ENCODE assay signal across 8 cellular contexts in genomic region chr16:19168173-19169080, GRCh38. TPM values are rescaled to one million over a fixed set of nuclear protein-coding genes. Genes with fewer than 3 reads are reported as not detected.
DNase-seq lines count a peak whose midpoint lies in the region; ATAC-seq and TF ChIP-seq lines count a peak whose summit lies in the region.

Gene SYT17 (plus strand): TSS chr16:19168240. CDS start chr16:19168647, 407 bp downstream.

- H3K4me2 ChIP-seq in mammary epithelial cell (ENCODE audit: insufficient read depth, low read depth, low read length): peak within 1 kb of the TSS; percentile 90

- H3K9me3 ChIP-seq in mammary epithelial cell (replicated peaks; ENCODE audit: insufficient read depth, low read length): no peaks in the 10 kb centered on the region
- H3K9me3 ChIP-seq in right lobe of liver: no peaks in the 10 kb centered on the region

- no peaks in the 10 kb centered on the region for H3K79me2 ChIP-seq in mammary epithelial cell (ENCODE audit: insufficient read depth, low read length)

- H3K4me3 ChIP-seq in mammary epithelial cell (replicated peaks in 1 of 3; ENCODE audit: insufficient read depth in 1 of 3, low read depth in 2 of 3, low read length in 3 of 3): peak within 1 kb of the TSS in 2 of 3 experiments; percentile 37 to 40
- H3K4me3 ChIP-seq in right lobe of liver: peak within 1 kb of the TSS; percentile 58 to 85 (median 83)

- 1% methylated on average over 19 of the region's 86 CpGs for WGBS in mammary epithelial cell (ENCODE audit: low coverage, missing lambda C conversion rate)
- WGBS in right lobe of liver (ENCODE audit: insufficient coverage, low coverage, low lambda C conversion rate, missing lambda C conversion rate): under 1% methylated on average over 39 of the region's 86 CpGs

- H3K27me3 Mint-ChIP-seq in type B pancreatic cell: peaks cover 44% of the 10 kb centered on the region
- H3K27me3 Mint-ChIP-seq in effector memory CD8-positive, alpha-beta T cell: peaks cover 20 to 38% of the 10 kb centered on the region in 2 donors

- H2AFZ ChIP-seq in mammary epithelial cell (ENCODE audit: low read depth, low read length): peak within 1 kb of the TSS; percentile 18

- H3K36me3 ChIP-seq in mammary epithelial cell (ENCODE audit: insufficient read depth, low read length) (no peaks in the 10 kb centered on the region), right lobe of liver (no peaks in the 10 kb centered on the region)

- CTCF ChIA-PET in mammary epithelial cell (lab: Charles Lee; ENCODE audit: low non-redundant PET): no interaction called here

- H3K4me3 Mint-ChIP-seq in type B pancreatic cell: peak within 1 kb of the TSS; percentile 85
- H3K4me3 Mint-ChIP-seq in effector memory CD8-positive, alpha-beta T cell: no peak within 1 kb of the TSS

- H3K9ac ChIP-seq in mammary epithelial cell (ENCODE audit: insufficient read depth, low read length): no peak within 1 kb of the TSS

- H3K4me1 Mint-ChIP-seq in type B pancreatic cell (ENCODE audit: unreplicated experiment): peaks cover 5% of the 10 kb centered on the region
- H3K4me1 Mint-ChIP-seq in effector memory CD8-positive, alpha-beta T cell (ENCODE audit: low read depth in 2 of 2): no peaks in the 10 kb centered on the region

- no peaks in the 10 kb centered on the region for H3K36me3 Mint-ChIP-seq in type B pancreatic cell
- no peaks in the 10 kb centered on the region for H3K36me3 Mint-ChIP-seq in effector memory CD8-positive, alpha-beta T cell (ENCODE audit: insufficient read depth)

- peak; percentile 57 to 75 (median 71) for ATAC-seq in right lobe of liver
- no peak for ATAC-seq in effector memory CD8-positive, alpha-beta T cell (replicated peaks)
- ATAC-seq in HG03439 (IDR thresholded peaks at IDR 0.05; ENCODE audit: unreplicated experiment): no peak

- H3K27ac ChIP-seq in mammary epithelial cell (ENCODE audit: insufficient read depth, low read depth, low read length) (no peak within 1 kb of the TSS), right lobe of liver (peak within 1 kb of the TSS; percentile 19 to 62 (median 33))

- in situ Hi-C loops in mammary epithelial cell (cut with MboI; ENCODE audit: low sequenced_read_pairs in 2 of 2): no loop called here

- peaks cover 12% of the 10 kb centered on the region for H3K27me3 ChIP-seq in mammary epithelial cell (ENCODE audit: insufficient read depth, low read length)
- H3K27me3 ChIP-seq in right lobe of liver: no peaks in the 10 kb centered on the region

- dilution Hi-C loops in mammary epithelial cell (cut with HindIII; ENCODE audit: low sequenced_read_pairs): no loop called here

- no peak within 1 kb of the TSS for H3K27ac Mint-ChIP-seq in type B pancreatic cell
- no peak within 1 kb of the TSS for H3K27ac Mint-ChIP-seq in effector memory CD8-positive, alpha-beta T cell

- DNase-seq in Daoy (ENCODE audit: low read depth) (peak; percentile 25), NCI-H2029 treated with DMSO at 0.1 percent for 48 hours (lab: John Stamatoyannopoulos, UW) (peak; percentile 29), mammary epithelial cell (no peak), right lobe of liver (peak; percentile 55 to 68 (median 66)), type B pancreatic cell (ENCODE audit: extremely low spot score, unreplicated experiment) (no peak), AG08395 (ENCODE audit: low spot score) (no peak)
- DNase-seq in effector memory CD8-positive, alpha-beta T cell: no peak

- H3K9me3 Mint-ChIP-seq in type B pancreatic cell: peaks cover 1% of the 10 kb centered on the region
- peaks cover 0 to 2% of the 10 kb centered on the region in 2 donors for H3K9me3 Mint-ChIP-seq in effector memory CD8-positive, alpha-beta T cell

- TF ChIP-seq CTCF in mammary epithelial cell (conservative IDR thresholded peaks at IDR 0.05 in 1 of 2, IDR thresholded peaks at IDR 0.05 in 1 of 2; ENCODE audit: extremely low read depth in 1 of 2, insufficient read depth in 1 of 2, low read depth in 1 of 2, low read length in 2 of 2) (no peak), right lobe of liver (IDR thresholded peaks at IDR 0.05) (no peak), type B pancreatic cell (conservative IDR thresholded peaks at IDR 0.05) (no peak)

- H3K4me1 ChIP-seq in mammary epithelial cell (ENCODE audit: insufficient read depth, low read length) (peaks cover 17% of the 10 kb centered on the region), right lobe of liver (no peaks in the 10 kb centered on the region)

- no peaks in the 10 kb centered on the region for H4K20me1 ChIP-seq in mammary epithelial cell (ENCODE audit: insufficient read depth, low read length)

- intact Hi-C loops in mammary epithelial cell (cut with micrococcal nuclease): loop anchor here (5.0 kb wide), 2 partner anchors 81 to 334 kb away; no protein-coding TSS in a partner anchor
- intact Hi-C loops in right lobe of liver (cut with DNase I): loop anchor here (5.0 kb wide), 2 partner anchors 204 to 209 kb away; no protein-coding TSS in a partner anchor

- TF ChIP-seq POLR2A in right lobe of liver (IDR thresholded peaks at IDR 0.05): no peak

- BruUV-seq in mammary epithelial cell (replicated peaks; lab: Mats Ljungman, UMichigan): no TSS peak

RNA-seq across cellular contexts. Expression of gene SYT17, which starts in this region (rescaled TPM):
- 0.83 and 3.8 TPM in 2 replicates for total RNA-seq in Daoy (2014; rRNA removed; shearing (Covaris generic))
- total RNA-seq in mammary epithelial cell (under 1 TPM; 0.17 to 0.24 TPM), right lobe of liver (10 to 100 TPM in 3 of 6 experiments, 1 to 10 TPM in 3; 8.2 to 14.1 (median 9.5) TPM), type B pancreatic cell (ENCODE audit: low replicate concordance) (10.7 and 24.8 TPM in 2 replicates)
- 0.12 TPM for polyA plus RNA-seq in mammary epithelial cell
- not detected for polyA minus RNA-seq in mammary epithelial cell

Comparison
In these comparisons a context has a peak if more than half of its experiments do, and no peak if none do; other contexts are left out.
1. DNase-seq: peak in Daoy (single experiment), NCI-H2029 treated with DMSO at 0.1 percent for 48 hours (single experiment) and right lobe of liver (3 of 3); none in mammary epithelial cell (single experiment), type B pancreatic cell (single experiment), effector memory CD8-positive, alpha-beta T cell (0 of 3) and AG08395 (single experiment).
2. ATAC-seq: peak in right lobe of liver (4 of 4); none in effector memory CD8-positive, alpha-beta T cell (single experiment) and HG03439 (single experiment).